ENCODE assay signal across 1 cellular context in genomic region chr22:50476819-50477344, GRCh38.
TF ChIP-seq lines count a peak whose summit lies in the region.

No MANE protein-coding gene starts in this region.

TF ChIP-seq in H1, 55 proteins besides CTCF, POLR2A, EP300 and RAD21:
- TF ChIP-seq CBX8 (IDR thresholded peaks at IDR 0.05; ENCODE audit: borderline replicate concordance, low read depth, low read length): no peak
- no peak for TF ChIP-seq TAF7 (optimal IDR thresholded peaks at IDR 0.05; ENCODE audit: borderline replicate concordance, low read depth, low read length)
- no peak for TF ChIP-seq SAP30 (IDR thresholded peaks at IDR 0.05; ENCODE audit: insufficient read depth, insufficient replicate concordance, low read length)
